Comparison of ENCODE assay signal across 17 cellular contexts in genomic region chr5:1723957-1724821, GRCh38.
DNase-seq lines count a peak whose midpoint lies in the region; ATAC-seq, FAIRE-seq and TF ChIP-seq lines count a peak whose summit lies in the region.
"Had no signal": no experiment of that assay in that cellular context is flagged by ENCODE, and none has a peak within 500 bp of the region (broad histone marks: within the 10 kb centered on the region; RNA-seq: fewer than 3 reads in every experiment).

No MANE protein-coding gene starts in this region.

- no peaks in the 10 kb centered on the region for H3K9me2 ChIP-seq in GM23338 (ENCODE audit: insufficient read depth)

- H3K36me3 ChIP-seq in GM23338 (ENCODE audit: insufficient read depth) = no peaks in the 10 kb centered on the region
- no peaks in the 10 kb centered on the region for H3K36me3 ChIP-seq in kidney (ENCODE audit: control insufficient read depth in 1 of 2, insufficient read depth in 2 of 2, low read length in 2 of 2)
- H3K36me3 ChIP-seq: cardiac muscle cell, SJSA1 had no signal

- ATAC-seq in GM23338 = no peak
- ATAC-seq in sciatic nerve = no peak
- no peak for ATAC-seq in HG03135 (IDR thresholded peaks at IDR 0.05; ENCODE audit: unreplicated experiment)
- ATAC-seq in HG03520 (IDR thresholded peaks at IDR 0.05; ENCODE audit: unreplicated experiment) = no peak
- ATAC-seq: stimulated activated memory B cell treated with anti-CD40 and anti-IgM and Interleukin-4, amounts not matched to agents 10 μg/mL and 1 μg/mL and 100 μg/mL, for 72 hours had no signal

- peaks cover 4% of the 10 kb centered on the region for H3K4me1 Mint-ChIP-seq in activated T-cell treated with anti-CD3 and anti-CD28 coated beads, Interleukin-2, amount 50 U/mL, for 24 hours (ENCODE audit: low read depth)
- H3K4me1 Mint-ChIP-seq in GM23338 = peaks cover 26% of the 10 kb centered on the region
- H3K4me1 Mint-ChIP-seq: stimulated activated memory B cell treated with anti-CD40 and anti-IgM and Interleukin-4, amounts not matched to agents 10 μg/mL and 1 μg/mL and 100 μg/mL, for 72 hours had no signal

- H3K27ac Mint-ChIP-seq in activated T-cell treated with anti-CD3 and anti-CD28 coated beads, Interleukin-2, amount 50 U/mL, for 24 hours = no peak overlapping the region
- H3K27ac Mint-ChIP-seq in GM23338 = no peak overlapping the region
- H3K27ac Mint-ChIP-seq: activated naive CD4-positive, alpha-beta T cell treated with anti-CD3 and anti-CD28 coated beads, Interleukin-2, amount 50 U/mL, for 72 hours; stimulated activated memory B cell treated with anti-CD40 and anti-IgM and Interleukin-4, amounts not matched to agents 10 μg/mL and 1 μg/mL and 100 μg/mL, for 72 hours had no signal

- no peak overlapping the region for H3K4me3 Mint-ChIP-seq in activated T-cell treated with anti-CD3 and anti-CD28 coated beads, Interleukin-2, amount 50 U/mL, for 24 hours
- peak overlapping the region; percentile 69; the same call in 2 of the 3 replicates for H3K4me3 Mint-ChIP-seq in GM23338
- H3K4me3 Mint-ChIP-seq: neural crest cell; stimulated activated memory B cell treated with anti-CD40 and anti-IgM and Interleukin-4, amounts not matched to agents 10 μg/mL and 1 μg/mL and 100 μg/mL, for 72 hours had no signal

- H3K27me3 Mint-ChIP-seq in activated T-cell treated with anti-CD3 and anti-CD28 coated beads, Interleukin-2, amount 50 U/mL, for 24 hours = peaks cover 30% of the 10 kb centered on the region
- H3K27me3 Mint-ChIP-seq in GM23338 (ENCODE audit: insufficient read depth, low read depth, poor library complexity) = peaks cover 24% of the 10 kb centered on the region

- peaks cover 7% of the 10 kb centered on the region for H3K4me1 ChIP-seq in GM23338 (ENCODE audit: insufficient read depth)
- no peaks in the 10 kb centered on the region for H3K4me1 ChIP-seq in kidney (ENCODE audit: control insufficient read depth in 1 of 2, insufficient read depth in 1 of 2, low read depth in 1 of 2, low read length in 2 of 2)
- H3K4me1 ChIP-seq: SJSA1 had no signal

- H3K79me2 ChIP-seq in GM23338 (replicated peaks; ENCODE audit: insufficient read depth) = no peaks in the 10 kb centered on the region

- intact Hi-C loops in kidney (cut with DNase I) = no loop called here
- intact Hi-C loops in sciatic nerve (cut with DNase I) = no loop called here

- H3K4me3 ChIP-seq in GM23338 (peak overlapping the region; percentile 41; the same call in 1 of the 2 replicates), kidney (ENCODE audit: low read length in 2 of 2) (no peak overlapping the region)
- H3K4me3 ChIP-seq: cardiac muscle cell, lung, SJSA1 had no signal

- H3K9me3 ChIP-seq in kidney (ENCODE audit: control insufficient read depth in 1 of 2, low read length in 2 of 2) = peaks cover 3 to 5% of the 10 kb centered on the region in 2 donors

- H3K9me3 Mint-ChIP-seq in activated T-cell treated with anti-CD3 and anti-CD28 coated beads, Interleukin-2, amount 50 U/mL, for 24 hours = peaks cover 7% of the 10 kb centered on the region
- H3K9me3 Mint-ChIP-seq in GM23338 = peaks cover 8% of the 10 kb centered on the region

- H3K9ac ChIP-seq in kidney (ENCODE audit: low read length in 2 of 2) = no peak overlapping the region

- H3K27ac ChIP-seq in GM23338 (ENCODE audit: low read depth) = no peak overlapping the region
- H3K27ac ChIP-seq in kidney (ENCODE audit: low read depth in 2 of 2, low read length in 2 of 2) = no peak overlapping the region
- H3K27ac ChIP-seq: cardiac muscle cell, SJSA1 had no signal

- peak overlapping the region; percentile 65; the same call in 1 of the 2 replicates for H3K4me2 ChIP-seq in GM23338

- H3F3A ChIP-seq in GM23338 (replicated peaks; ENCODE audit: low read depth) = no peaks in the 10 kb centered on the region

- H2AFZ ChIP-seq in GM23338 = peak overlapping the region; percentile 93; the same call in 1 of the 2 replicates

- no peaks in the 10 kb centered on the region for H3K27me3 ChIP-seq in GM23338 (ENCODE audit: insufficient read depth)

- peak; percentile 23 for DNase-seq in activated T-cell treated with anti-CD3 and anti-CD28 coated beads, Interleukin-2, amount 50 U/mL, for 24 hours
- no peak for DNase-seq in activated T-cell treated with anti-CD3 and anti-CD28 coated beads for 4 hours
- no peak for DNase-seq in GM23338 (ENCODE audit: low spot score)
- DNase-seq in kidney = peak; percentile 39
- peak; percentile 22 for DNase-seq in sciatic nerve (ENCODE audit: low spot score)
- no peak for DNase-seq in stimulated activated naive CD4-positive, alpha-beta T cell (lab: John Stamatoyannopoulos, UW)
- DNase-seq: EL, NCI-H1694 treated with DMSO at 0.1 percent for 48 hours, T1000 had no signal

- TF ChIP-seq CTCF in GM23338 (conservative IDR thresholded peaks at IDR 0.05; ENCODE audit: low read depth in 2 of 2) = no peak
- TF ChIP-seq CTCF in kidney (IDR thresholded peaks at IDR 0.05; ENCODE audit: borderline replicate concordance, extremely low read depth, insufficient read depth) = no peak

- H4K20me1 ChIP-seq in GM23338 (replicated peaks; ENCODE audit: insufficient read depth) = no peaks in the 10 kb centered on the region

- H3K36me3 Mint-ChIP-seq in activated T-cell treated with anti-CD3 and anti-CD28 coated beads, Interleukin-2, amount 50 U/mL, for 24 hours (ENCODE audit: low read depth) = no peaks in the 10 kb centered on the region
- H3K36me3 Mint-ChIP-seq in GM23338 (ENCODE audit: low read depth) = peaks cover 16% of the 10 kb centered on the region
- H3K36me3 Mint-ChIP-seq: stimulated activated memory B cell treated with anti-CD40 and anti-IgM and Interleukin-4, amounts not matched to agents 10 μg/mL and 1 μg/mL and 100 μg/mL, for 72 hours had no signal

- no peak for FAIRE-seq in kidney (lab: Jason Lieb, UNC)

TF ChIP-seq in GM23338, 12 proteins besides CTCF, POLR2A, EP300 and RAD21 (continues in another document):
- TF ChIP-seq REST (IDR thresholded peaks at IDR 0.05; ENCODE audit: unreplicated experiment) (no peak), EZH2 (IDR thresholded peaks at IDR 0.05; ENCODE audit: low read depth, unreplicated experiment) (no peak), ZNF114 (CRISPR knock-in tag; IDR thresholded peaks at IDR 0.05) (no peak), CREB1 (CRISPR knock-in tag; IDR thresholded peaks at IDR 0.05; ENCODE audit: low read depth) (no peak), ZNF331 (CRISPR knock-in tag; IDR thresholded peaks at IDR 0.05; ENCODE audit: low read depth) (no peak), STAT1 (IDR thresholded peaks at IDR 0.05; ENCODE audit: unreplicated experiment) (no peak)

Comparison
In these comparisons a context has a peak if more than half of its experiments do, and no peak if none do; other contexts are left out.
1. DNase-seq: peak in activated T-cell treated with anti-CD3 and anti-CD28 coated beads, Interleukin-2, amount 50 U/mL, for 24 hours (single experiment), kidney (single experiment) and sciatic nerve (single experiment); none in activated T-cell treated with anti-CD3 and anti-CD28 coated beads for 4 hours (single experiment), GM23338 (single experiment) and stimulated activated naive CD4-positive, alpha-beta T cell (0 of 6).